Comparison of ENCODE assay signal across 1 cellular context in genomic region chr1:39317910-39318633, GRCh38.
TF ChIP-seq lines count a peak whose summit lies in the region.

No MANE protein-coding gene starts in this region.

TF ChIP-seq in HepG2, 621 proteins besides CTCF, POLR2A, EP300 and RAD21 (continued from another document):
- TF ChIP-seq ZNF275 (CRISPR knock-in tag; IDR thresholded peaks at IDR 0.05; ENCODE audit: borderline replicate concordance) (no peak), ZNF552 (CRISPR knock-in tag; IDR thresholded peaks at IDR 0.05; ENCODE audit: borderline replicate concordance) (no peak), ASH2L (IDR thresholded peaks at IDR 0.05; ENCODE audit: insufficient read length, low read depth, low read length) (no peak), NKX3-1 (CRISPR knock-in tag; IDR thresholded peaks at IDR 0.05) (no peak), MXD1 (CRISPR knock-in tag; IDR thresholded peaks at IDR 0.05) (no peak), ZNF460 (CRISPR knock-in tag; IDR thresholded peaks at IDR 0.05; ENCODE audit: borderline replicate concordance) (no peak), NFIC (IDR thresholded peaks at IDR 0.05; ENCODE audit: low read length) (no peak), ELF4 (CRISPR knock-in tag; IDR thresholded peaks at IDR 0.05; ENCODE audit: borderline replicate concordance) (no peak)
